ENCODE assay signal across 1 cellular context in genomic region chr11:65095974-65096806, GRCh38.
TF ChIP-seq lines count a peak whose summit lies in the region.

VPS51 (plus strand) TSS chr11:65096214; CDS start chr11:65096251, 37 bp downstream.

TF ChIP-seq in HEK293, 187 proteins besides CTCF, POLR2A, EP300 and RAD21 (continued from another document and continues in another):
- TF ChIP-seq, protein P1, sequence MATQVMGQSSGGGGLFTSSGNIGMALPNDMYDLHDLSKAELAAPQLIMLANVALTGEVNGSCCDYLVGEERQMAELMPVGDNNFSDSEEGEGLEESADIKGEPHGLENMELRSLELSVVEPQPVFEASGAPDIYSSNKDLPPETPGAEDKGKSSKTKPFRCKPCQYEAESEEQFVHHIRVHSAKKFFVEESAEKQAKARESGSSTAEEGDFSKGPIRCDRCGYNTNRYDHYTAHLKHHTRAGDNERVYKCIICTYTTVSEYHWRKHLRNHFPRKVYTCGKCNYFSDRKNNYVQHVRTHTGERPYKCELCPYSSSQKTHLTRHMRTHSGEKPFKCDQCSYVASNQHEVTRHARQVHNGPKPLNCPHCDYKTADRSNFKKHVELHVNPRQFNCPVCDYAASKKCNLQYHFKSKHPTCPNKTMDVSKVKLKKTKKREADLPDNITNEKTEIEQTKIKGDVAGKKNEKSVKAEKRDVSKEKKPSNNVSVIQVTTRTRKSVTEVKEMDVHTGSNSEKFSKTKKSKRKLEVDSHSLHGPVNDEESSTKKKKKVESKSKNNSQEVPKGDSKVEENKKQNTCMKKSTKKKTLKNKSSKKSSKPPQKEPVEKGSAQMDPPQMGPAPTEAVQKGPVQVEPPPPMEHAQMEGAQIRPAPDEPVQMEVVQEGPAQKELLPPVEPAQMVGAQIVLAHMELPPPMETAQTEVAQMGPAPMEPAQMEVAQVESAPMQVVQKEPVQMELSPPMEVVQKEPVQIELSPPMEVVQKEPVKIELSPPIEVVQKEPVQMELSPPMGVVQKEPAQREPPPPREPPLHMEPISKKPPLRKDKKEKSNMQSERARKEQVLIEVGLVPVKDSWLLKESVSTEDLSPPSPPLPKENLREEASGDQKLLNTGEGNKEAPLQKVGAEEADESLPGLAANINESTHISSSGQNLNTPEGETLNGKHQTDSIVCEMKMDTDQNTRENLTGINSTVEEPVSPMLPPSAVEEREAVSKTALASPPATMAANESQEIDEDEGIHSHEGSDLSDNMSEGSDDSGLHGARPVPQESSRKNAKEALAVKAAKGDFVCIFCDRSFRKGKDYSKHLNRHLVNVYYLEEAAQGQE (tag by site-specific recombination; IDR thresholded peaks at IDR 0.05): peak; percentile 49; the same call in 1 of the 2 replicates
- TF ChIP-seq SP3 (tag by site-specific recombination; IDR thresholded peaks at IDR 0.05): peak; percentile 78
- no peak; the same call in 1 of the 2 replicates for TF ChIP-seq ZNF596 (tag by site-specific recombination; IDR thresholded peaks at IDR 0.05)
- peak; percentile 54 for TF ChIP-seq ZBTB21 (tag by site-specific recombination; IDR thresholded peaks at IDR 0.05)
- peak; percentile 61; the same call in 1 of the 2 replicates for TF ChIP-seq MYNN (tag by site-specific recombination; IDR thresholded peaks at IDR 0.05; ENCODE audit: borderline replicate concordance)
- TF ChIP-seq OSR2 (tag by site-specific recombination; IDR thresholded peaks at IDR 0.05): peak; percentile 41
- no peak for TF ChIP-seq ZNF510 (tag by site-specific recombination; IDR thresholded peaks at IDR 0.05; ENCODE audit: insufficient replicate concordance)
- TF ChIP-seq ZNF585B (tag by site-specific recombination; IDR thresholded peaks at IDR 0.05): no peak
- TF ChIP-seq ZBTB26 (tag by site-specific recombination; optimal IDR thresholded peaks at IDR 0.05): peak; percentile 32
- 0 out of 2 replicates have a peak, but pooled peaks have one; percentile 63 for TF ChIP-seq ZNF624 (tag by site-specific recombination; IDR thresholded peaks at IDR 0.05)
- TF ChIP-seq ELK4 (IDR thresholded peaks at IDR 0.05; ENCODE audit: borderline replicate concordance, low read depth, low read length): no peak
- TF ChIP-seq ZNF654 (tag by site-specific recombination; IDR thresholded peaks at IDR 0.05; ENCODE audit: low read depth): peak; percentile 14; the same call in 1 of the 2 replicates
- no peak for TF ChIP-seq ZNF837 (tag by site-specific recombination; IDR thresholded peaks at IDR 0.05)
- TF ChIP-seq ZNF658 (tag by site-specific recombination; IDR thresholded peaks at IDR 0.05): no peak
- TF ChIP-seq IKZF3 (tag by site-specific recombination; IDR thresholded peaks at IDR 0.05): peak; percentile 95
- no peak for TF ChIP-seq BCL6B (tag by site-specific recombination; IDR thresholded peaks at IDR 0.05)
- TF ChIP-seq ZNF132 (tag by site-specific recombination; IDR thresholded peaks at IDR 0.05; ENCODE audit: borderline replicate concordance): no peak
- TF ChIP-seq ZNF416 (tag by site-specific recombination; IDR thresholded peaks at IDR 0.05): no peak
- TF ChIP-seq ZNF660 (tag by site-specific recombination; IDR thresholded peaks at IDR 0.05): peak; percentile 97
- TF ChIP-seq ZNF692 (tag by site-specific recombination; IDR thresholded peaks at IDR 0.05): peak; percentile 71
- no peak for TF ChIP-seq ZNF549 (tag by site-specific recombination; IDR thresholded peaks at IDR 0.05)
- TF ChIP-seq, protein P2, sequence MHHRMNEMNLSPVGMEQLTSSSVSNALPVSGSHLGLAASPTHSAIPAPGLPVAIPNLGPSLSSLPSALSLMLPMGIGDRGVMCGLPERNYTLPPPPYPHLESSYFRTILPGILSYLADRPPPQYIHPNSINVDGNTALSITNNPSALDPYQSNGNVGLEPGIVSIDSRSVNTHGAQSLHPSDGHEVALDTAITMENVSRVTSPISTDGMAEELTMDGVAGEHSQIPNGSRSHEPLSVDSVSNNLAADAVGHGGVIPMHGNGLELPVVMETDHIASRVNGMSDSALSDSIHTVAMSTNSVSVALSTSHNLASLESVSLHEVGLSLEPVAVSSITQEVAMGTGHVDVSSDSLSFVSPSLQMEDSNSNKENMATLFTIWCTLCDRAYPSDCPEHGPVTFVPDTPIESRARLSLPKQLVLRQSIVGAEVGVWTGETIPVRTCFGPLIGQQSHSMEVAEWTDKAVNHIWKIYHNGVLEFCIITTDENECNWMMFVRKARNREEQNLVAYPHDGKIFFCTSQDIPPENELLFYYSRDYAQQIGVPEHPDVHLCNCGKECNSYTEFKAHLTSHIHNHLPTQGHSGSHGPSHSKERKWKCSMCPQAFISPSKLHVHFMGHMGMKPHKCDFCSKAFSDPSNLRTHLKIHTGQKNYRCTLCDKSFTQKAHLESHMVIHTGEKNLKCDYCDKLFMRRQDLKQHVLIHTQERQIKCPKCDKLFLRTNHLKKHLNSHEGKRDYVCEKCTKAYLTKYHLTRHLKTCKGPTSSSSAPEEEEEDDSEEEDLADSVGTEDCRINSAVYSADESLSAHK (tag by site-specific recombination; IDR thresholded peaks at IDR 0.05): peak; percentile 58; the same call in 1 of the 2 replicates
- no peak for TF ChIP-seq ZNF311 (tag by site-specific recombination; IDR thresholded peaks at IDR 0.05; ENCODE audit: borderline replicate concordance)
- TF ChIP-seq ZNF221 (tag by site-specific recombination; IDR thresholded peaks at IDR 0.05; ENCODE audit: borderline replicate concordance): no peak
- TF ChIP-seq OVOL3 (tag by site-specific recombination; IDR thresholded peaks at IDR 0.05): peak; percentile 95
- TF ChIP-seq ZNF184 (tag by site-specific recombination; IDR thresholded peaks at IDR 0.05): peak; percentile 72; the same call in 1 of the 2 replicates
- TF ChIP-seq ZNF518A (tag by site-specific recombination; conservative IDR thresholded peaks at IDR 0.05; ENCODE audit: low read depth): peak; percentile 94
- TF ChIP-seq ZNF488 (tag by site-specific recombination; IDR thresholded peaks at IDR 0.05): 0 out of 2 replicates have a peak, but pooled peaks have one; percentile 35
- 0 out of 2 replicates have a peak, but pooled peaks have one; percentile 54 for TF ChIP-seq ZBTB7A (tag by site-specific recombination; IDR thresholded peaks at IDR 0.05; ENCODE audit: low read depth)
- TF ChIP-seq, protein P3, sequence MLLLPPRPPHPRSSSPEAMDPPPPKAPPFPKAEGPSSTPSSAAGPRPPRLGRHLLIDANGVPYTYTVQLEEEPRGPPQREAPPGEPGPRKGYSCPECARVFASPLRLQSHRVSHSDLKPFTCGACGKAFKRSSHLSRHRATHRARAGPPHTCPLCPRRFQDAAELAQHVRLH (tag by site-specific recombination; IDR thresholded peaks at IDR 0.05): peak; percentile 91
- peak; percentile 68; the same call in 1 of the 2 replicates for TF ChIP-seq ZNF239 (tag by site-specific recombination; IDR thresholded peaks at IDR 0.05)
- TF ChIP-seq ZNF248 (tag by site-specific recombination; IDR thresholded peaks at IDR 0.05): no peak
- peak; percentile 96 for TF ChIP-seq ZSCAN23 (tag by site-specific recombination; IDR thresholded peaks at IDR 0.05)
- no peak for TF ChIP-seq ZNF571 (tag by site-specific recombination; IDR thresholded peaks at IDR 0.05)
- TF ChIP-seq ZSCAN16 (tag by site-specific recombination; IDR thresholded peaks at IDR 0.05): 0 out of 2 replicates have a peak, but pooled peaks have one; percentile 21
- TF ChIP-seq, protein P4, sequence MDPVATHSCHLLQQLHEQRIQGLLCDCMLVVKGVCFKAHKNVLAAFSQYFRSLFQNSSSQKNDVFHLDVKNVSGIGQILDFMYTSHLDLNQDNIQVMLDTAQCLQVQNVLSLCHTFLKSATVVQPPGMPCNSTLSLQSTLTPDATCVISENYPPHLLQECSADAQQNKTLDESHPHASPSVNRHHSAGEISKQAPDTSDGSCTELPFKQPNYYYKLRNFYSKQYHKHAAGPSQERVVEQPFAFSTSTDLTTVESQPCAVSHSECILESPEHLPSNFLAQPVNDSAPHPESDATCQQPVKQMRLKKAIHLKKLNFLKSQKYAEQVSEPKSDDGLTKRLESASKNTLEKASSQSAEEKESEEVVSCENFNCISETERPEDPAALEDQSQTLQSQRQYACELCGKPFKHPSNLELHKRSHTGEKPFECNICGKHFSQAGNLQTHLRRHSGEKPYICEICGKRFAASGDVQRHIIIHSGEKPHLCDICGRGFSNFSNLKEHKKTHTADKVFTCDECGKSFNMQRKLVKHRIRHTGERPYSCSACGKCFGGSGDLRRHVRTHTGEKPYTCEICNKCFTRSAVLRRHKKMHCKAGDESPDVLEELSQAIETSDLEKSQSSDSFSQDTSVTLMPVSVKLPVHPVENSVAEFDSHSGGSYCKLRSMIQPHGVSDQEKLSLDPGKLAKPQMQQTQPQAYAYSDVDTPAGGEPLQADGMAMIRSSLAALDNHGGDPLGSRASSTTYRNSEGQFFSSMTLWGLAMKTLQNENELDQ (tag by site-specific recombination; IDR thresholded peaks at IDR 0.05; ENCODE audit: low read depth): no peak
- TF ChIP-seq ZNF792 (tag by site-specific recombination; IDR thresholded peaks at IDR 0.05): 0 out of 2 replicates have a peak, but pooled peaks have one; percentile 33
- TF ChIP-seq ZNF394 (tag by site-specific recombination; IDR thresholded peaks at IDR 0.05; ENCODE audit: borderline replicate concordance): peak; percentile 62; the same call in 1 of the 2 replicates
- TF ChIP-seq ZNF707 (tag by site-specific recombination; IDR thresholded peaks at IDR 0.05): no peak
- TF ChIP-seq ZNF133 (tag by site-specific recombination; IDR thresholded peaks at IDR 0.05): no peak
